Comparison of ENCODE assay signal across 22 cellular contexts in the genomic region with DNA sequence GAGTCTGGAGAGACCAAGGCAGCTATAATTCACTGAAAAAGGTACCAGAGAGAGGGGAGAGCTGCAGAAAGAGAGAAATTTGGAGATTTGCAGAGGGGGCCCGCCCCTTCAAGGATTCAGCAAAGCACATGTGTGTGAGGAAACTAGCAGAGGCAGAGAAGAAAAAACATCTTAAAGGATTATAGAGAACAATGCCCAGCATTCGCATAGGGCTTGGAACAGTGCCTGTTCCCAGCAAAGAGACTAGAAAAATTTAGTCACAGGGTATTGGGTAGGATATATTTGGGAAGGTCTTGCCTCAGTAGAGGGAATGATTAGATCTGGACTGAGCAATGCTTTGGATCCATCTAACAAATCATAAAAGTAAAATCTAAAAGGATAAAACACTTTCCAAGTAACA. TPM values are rescaled to one million over a fixed set of nuclear protein-coding genes. Genes with fewer than 3 reads are reported as not detected.
DNase-seq lines count a peak whose midpoint lies in the region; ATAC-seq, FAIRE-seq and TF ChIP-seq lines count a peak whose summit lies in the region.
"Had no signal": no experiment of that assay in that cellular context is flagged by ENCODE, and none has a peak within 500 bp of the region (broad histone marks: within the 10 kb centered on the region; RNA-seq: fewer than 3 reads in every experiment).

No MANE protein-coding gene starts in this region.

- no peak for FAIRE-seq in HepG2 (lab: Jason Lieb, UNC)
- FAIRE-seq: A204.1 had no signal

- H3K27me3 ChIP-seq in HepG2 (ENCODE audit: control insufficient read depth in 1 of 2, insufficient read depth in 2 of 2, low read length in 2 of 2) (no peaks in the 10 kb centered on the region), right lobe of liver (no peaks in the 10 kb centered on the region), suprapubic skin (no peaks in the 10 kb centered on the region)
- H3K27me3 ChIP-seq: MG63 had no signal

- no peak overlapping the region for H3K4me3 ChIP-seq in HepG2 (replicated peaks in 1 of 3; ENCODE audit: insufficient read depth in 1 of 3, low read depth in 2 of 3, low read length in 3 of 3)
- H3K4me3 ChIP-seq in right lobe of liver, result no peak overlapping the region
- no peak overlapping the region for H3K4me3 ChIP-seq in suprapubic skin
- H3K4me3 ChIP-seq: GM23248, MG63 had no signal

- H4K20me1 ChIP-seq in HepG2 (ENCODE audit: insufficient read depth, low read length), result no peaks in the 10 kb centered on the region

- TF ChIP-seq EP300 in HepG2 (IDR thresholded peaks at IDR 0.05; ENCODE audit: low read depth in 2 of 2, low read length in 2 of 2) (no peak), HepG2 (CRISPR knock-in tag; IDR thresholded peaks at IDR 0.05; ENCODE audit: borderline replicate concordance) (no peak), suprapubic skin (IDR thresholded peaks at IDR 0.05) (no peak)

- H3K27ac ChIP-seq in HepG2 (ENCODE audit: extremely low read length, insufficient read depth, low read length), result peak overlapping the region; percentile 11
- H3K27ac ChIP-seq in right lobe of liver, result no peak overlapping the region
- no peak overlapping the region for H3K27ac ChIP-seq in suprapubic skin
- H3K27ac ChIP-seq: GM23248, KMS-11 had no signal

- no peaks in the 10 kb centered on the region for H3K79me2 ChIP-seq in HepG2 (ENCODE audit: insufficient read depth, low read length)

- POLR2A ChIA-PET in HepG2 (lab: Yijun Ruan, JAX), result no interaction called here

- no TSS peak for BruUV-seq in HepG2 (replicated peaks; lab: Mats Ljungman, UMichigan)

- H3K36me3 Mint-ChIP-seq in central memory CD8-positive, alpha-beta T cell (ENCODE audit: insufficient read depth), result peaks cover 22% of the 10 kb centered on the region
- peaks cover 85% of the 10 kb centered on the region for H3K36me3 Mint-ChIP-seq in nephron progenitor cell (ENCODE audit: low read depth)

- H3K4me1 ChIP-seq in HepG2 (ENCODE audit: insufficient read depth, low read length), result no peaks in the 10 kb centered on the region
- H3K4me1 ChIP-seq in right lobe of liver, result no peaks in the 10 kb centered on the region
- no peaks in the 10 kb centered on the region for H3K4me1 ChIP-seq in suprapubic skin

- H3K9me3 ChIP-seq in HepG2 (ENCODE audit: low read length) (no peaks in the 10 kb centered on the region), right lobe of liver (no peaks in the 10 kb centered on the region), suprapubic skin (peaks cover 6% of the 10 kb centered on the region)

- TF ChIP-seq POLR2A in HepG2 (IDR thresholded peaks at IDR 0.05; ENCODE audit: insufficient read depth in 1 of 2, low read depth in 2 of 2, low read length in 2 of 2) (no peak), right lobe of liver (IDR thresholded peaks at IDR 0.05) (no peak), suprapubic skin (IDR thresholded peaks at IDR 0.05) (no peak)

- H3K9me3 Mint-ChIP-seq in central memory CD8-positive, alpha-beta T cell, result peaks cover 12% of the 10 kb centered on the region
- peaks cover 33% of the 10 kb centered on the region for H3K9me3 Mint-ChIP-seq in nephron progenitor cell
- H3K9me3 Mint-ChIP-seq: HFFc6 had no signal

- peak overlapping the region; percentile 50 for H3K27ac Mint-ChIP-seq in central memory CD8-positive, alpha-beta T cell (ENCODE audit: low read depth)
- peak overlapping the region; percentile 18 for H3K27ac Mint-ChIP-seq in nephron progenitor cell
- H3K27ac Mint-ChIP-seq: HFFc6 had no signal

- no peak for ATAC-seq in HepG2
- ATAC-seq in right lobe of liver, result no peak
- no peak for ATAC-seq in central memory CD8-positive, alpha-beta T cell (replicated peaks; ENCODE audit: extremely low read depth, poor library complexity, severe bottlenecking)
- no peak for ATAC-seq in HG03280 (IDR thresholded peaks at IDR 0.05; ENCODE audit: unreplicated experiment)
- ATAC-seq: Right ventricle myocardium inferior had no signal

- H3K4me3 Mint-ChIP-seq in central memory CD8-positive, alpha-beta T cell, result no peak overlapping the region
- H3K4me3 Mint-ChIP-seq in nephron progenitor cell, result no peak overlapping the region
- H3K4me3 Mint-ChIP-seq: CD14-positive monocyte, HFFc6 had no signal

- TF ChIP-seq RAD21 in HepG2 (CRISPR knock-in tag; IDR thresholded peaks at IDR 0.05), result no peak

- CTCF ChIA-PET in HepG2 (lab: Yijun Ruan, JAX; ENCODE audit: low intra/inter-chr PET ratio, low total read pairs), result no interaction called here

- H2AFZ ChIP-seq in HepG2 (ENCODE audit: low read length), result no peak overlapping the region
- H2AFZ ChIP-seq: GM23248 had no signal

- peaks cover 6% of the 10 kb centered on the region for H3K4me1 Mint-ChIP-seq in central memory CD8-positive, alpha-beta T cell
- H3K4me1 Mint-ChIP-seq in nephron progenitor cell, result no peaks in the 10 kb centered on the region
- H3K4me1 Mint-ChIP-seq: CD14-positive monocyte had no signal

- in situ Hi-C loops in HepG2 (cut with HindIII; ENCODE audit: extremely low pct_ligation_motif_present, low pct_unique_long_range_greater_than_20kb), result no loop called here

- H3K4me2 ChIP-seq in HepG2 (ENCODE audit: low read depth, low read length), result no peak overlapping the region
- H3K4me2 ChIP-seq: KMS-11 had no signal

- no peak overlapping the region for H3K9ac ChIP-seq in HepG2 (ENCODE audit: insufficient read depth, low read depth, low read length)
- H3K9ac ChIP-seq: GM23248, KMS-11 had no signal

- WGBS in HepG2 (ENCODE audit: low lambda C conversion rate), result 97% methylated on average over 2 of the region's 2 CpGs
- 91% methylated on average over 2 of the region's 2 CpGs for WGBS in right lobe of liver (ENCODE audit: insufficient coverage, low coverage, low lambda C conversion rate, missing lambda C conversion rate)
- 67% methylated on average over 2 of the region's 2 CpGs for WGBS in suprapubic skin

- no peak for DNase-seq in HepG2 (ENCODE audit: low spot score)
- DNase-seq in right lobe of liver, result no peak
- DNase-seq in central memory CD8-positive, alpha-beta T cell (ENCODE audit: low spot score in 2 of 2), result no peak
- no peak for DNase-seq in nephron progenitor cell
- DNase-seq in cerebellum (ENCODE audit: low spot score), result no peak
- DNase-seq in GF-D8 (lab: John Stamatoyannopoulos, UW), result no peak
- DNase-seq in suprapubic skin (ENCODE audit: low spot score in 2 of 2), result no peak
- DNase-seq: Calu3, DMS79 treated with DMSO at 0.1 percent for 48 hours, GDM1, GM23248, HFFc6, MG63, NCI-H1105, NCI-H1694 treated with DMSO at 0.1 percent for 48 hours, NCI-H345, NCI-H69 had no signal

- H3K36me3 ChIP-seq in HepG2 (replicated peaks in 1 of 2; ENCODE audit: control insufficient read depth in 1 of 2, insufficient read depth in 2 of 2, low read length in 2 of 2) (peaks cover 8 to 77% of the 10 kb centered on the region in 2 experiments), right lobe of liver (peaks cover 0 to 4% (median 1%) of the 10 kb centered on the region in 4 donors), suprapubic skin (peaks cover 16% of the 10 kb centered on the region)

- TF ChIP-seq CTCF in HepG2 (CRISPR knock-in tag; IDR thresholded peaks at IDR 0.05), result no peak
- TF ChIP-seq CTCF in right lobe of liver (IDR thresholded peaks at IDR 0.05), result no peak
- TF ChIP-seq CTCF in nephron progenitor cell (IDR thresholded peaks at IDR 0.05), result no peak
- no peak for TF ChIP-seq CTCF in suprapubic skin (IDR thresholded peaks at IDR 0.05)

- H3K27me3 Mint-ChIP-seq in central memory CD8-positive, alpha-beta T cell, result no peaks in the 10 kb centered on the region
- peaks cover 10% of the 10 kb centered on the region for H3K27me3 Mint-ChIP-seq in nephron progenitor cell (ENCODE audit: low read depth, poor library complexity)

- intact Hi-C loops in HepG2 (cut with micrococcal nuclease; ENCODE audit: unreplicated experiment), result no loop called here
- intact Hi-C loops in right lobe of liver (cut with DNase I), result no loop called here

TF ChIP-seq in HepG2, 621 proteins besides CTCF, POLR2A, EP300 and RAD21 (continues in another document):
- TF ChIP-seq ZNF512 (CRISPR knock-in tag; IDR thresholded peaks at IDR 0.05) (no peak), ZNF792 (CRISPR knock-in tag; IDR thresholded peaks at IDR 0.05) (no peak)

RNA-seq across cellular contexts. Expression of gene SRPK1, which starts 44.0 kb away (rescaled TPM):
- total RNA-seq in HepG2 (2016; rRNA removed; fragmentation: Illumina TruSeq; extraction: Trizol), result 142 and 184 TPM in 2 replicates
- 27.0 and 30.7 TPM in 2 replicates for total RNA-seq in HepG2 (2016; cell fraction: cytosol; rRNA removed; fragmentation: Illumina TruSeq; extraction: Trizol; ENCODE audit: low read depth)
- 139 and 172 TPM in 2 replicates for total RNA-seq in HepG2 (2016; cell fraction: insoluble cytoplasmic fraction; rRNA removed; fragmentation: Illumina TruSeq; extraction: Trizol)
- 53.8 and 63.2 TPM in 2 replicates for total RNA-seq in HepG2 (2016; cell fraction: membrane; rRNA removed; fragmentation: Illumina TruSeq; extraction: Trizol)
- 163 and 181 TPM in 2 replicates for total RNA-seq in HepG2 (2016; cell fraction: nucleus; rRNA removed; fragmentation: Illumina TruSeq; extraction: Trizol)
- 50.6 and 56.4 TPM in 2 replicates for polyA plus RNA-seq in HepG2 (2011; rRNA removed)
- polyA plus RNA-seq in HepG2 (2011; cell fraction: cytosol; rRNA removed), result 22.5 and 36.0 TPM in 2 replicates
- 66.5 and 79.9 TPM in 2 replicates for polyA plus RNA-seq in HepG2 (2011; cell fraction: nucleus; rRNA removed)
- 57.5 and 57.8 TPM in 2 replicates for polyA plus RNA-seq in HepG2 (2012)
- 7.4 and 8.0 TPM in 2 replicates for polyA plus RNA-seq in HepG2 (2016; cell fraction: cytosol; fragmentation: Illumina TruSeq; extraction: Trizol; ENCODE audit: low read depth)
- polyA plus RNA-seq in HepG2 (2016; cell fraction: insoluble cytoplasmic fraction; fragmentation: Illumina TruSeq; extraction: Trizol; ENCODE audit: low read depth), result 125 and 129 TPM in 2 replicates
- polyA plus RNA-seq in HepG2 (2016; cell fraction: membrane; fragmentation: Illumina TruSeq; extraction: Trizol; ENCODE audit: low read depth), result 21.8 and 23.6 TPM in 2 replicates
- 173 and 179 TPM in 2 replicates for polyA plus RNA-seq in HepG2 (2016; cell fraction: nucleus; fragmentation: Illumina TruSeq; extraction: Trizol; ENCODE audit: insufficient read depth, low read depth)
- 76.8 and 87.1 TPM in 2 replicates for polyA minus RNA-seq in HepG2 (2011; rRNA and poly(A)+ RNA removed; ENCODE audit: low replicate concordance)
- 63.8 and 80.5 TPM in 2 replicates for polyA minus RNA-seq in HepG2 (2011; cell fraction: cytosol; rRNA and poly(A)+ RNA removed)
- 233 and 277 TPM in 2 replicates for polyA minus RNA-seq in HepG2 (2011; cell fraction: nucleus; rRNA and poly(A)+ RNA removed)
- total RNA-seq in right lobe of liver, result 10 to 100 TPM; 18.4 to 64.1 (median 26.4) TPM
- 85.3 TPM for total RNA-seq in cerebellum
- total RNA-seq in suprapubic skin, result 100 to 1,000 TPM in 1 of 4 donors, 10 to 100 TPM in 3; 73.9 to 127 (median 91.2) TPM
